In the genomic region with DNA sequence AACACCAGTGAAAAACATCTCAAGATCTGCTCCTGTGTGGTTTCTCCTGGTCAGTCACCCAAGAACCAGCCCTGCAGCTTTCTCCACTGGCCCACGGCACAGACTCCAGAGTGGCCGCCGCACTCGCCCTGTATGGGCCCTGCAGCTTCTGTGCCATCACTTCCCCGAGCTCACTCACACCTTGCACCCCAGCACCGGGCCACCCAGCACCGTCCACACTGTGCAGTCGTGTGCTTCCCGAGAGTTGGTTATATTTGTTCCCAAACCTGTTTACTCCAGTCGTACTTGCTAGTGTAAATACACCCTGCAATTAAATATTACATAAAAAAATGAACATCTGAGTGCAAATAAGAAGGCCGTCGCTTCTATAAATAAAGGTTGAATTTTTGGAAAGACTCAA, we compare ENCODE assay signal across 22 cellular contexts.
DNase-seq lines count a peak whose midpoint lies in the region; ATAC-seq and TF ChIP-seq lines count a peak whose summit lies in the region.
"Had no signal": no experiment of that assay in that cellular context is flagged by ENCODE, and none has a peak within 500 bp of the region (broad histone marks: within the 10 kb centered on the region; RNA-seq: fewer than 3 reads in every experiment).

No MANE protein-coding gene starts in this region.

- H3K4me1 ChIP-seq in Karpas-422 (ENCODE audit: low read length): no peaks in the 10 kb centered on the region
- H3K4me1 ChIP-seq: SJSA1 had no signal

- peak overlapping the region; percentile 84 for H3K27ac ChIP-seq in KOPT-K1 (ENCODE audit: low read depth, low read length, poor library complexity, severe bottlenecking)
- H3K27ac ChIP-seq in VCaP: peak overlapping the region; percentile 93
- H3K27ac ChIP-seq in Karpas-422 (ENCODE audit: low read length): no peak overlapping the region
- H3K27ac ChIP-seq: KMS-11, SJSA1 had no signal

- no peak overlapping the region for H3K4me3 ChIP-seq in Karpas-422 (ENCODE audit: low read length)
- H3K4me3 ChIP-seq: SJSA1 had no signal

- H3K4me3 Mint-ChIP-seq in stimulated activated memory B cell treated with anti-CD40 and anti-IgM and Interleukin-4, amounts not matched to agents 10 μg/mL and 1 μg/mL and 100 μg/mL, for 72 hours: no peak overlapping the region
- H3K4me3 Mint-ChIP-seq: CD4-positive, CD25-positive, alpha-beta regulatory T cell; IgD-negative memory B cell had no signal

- no peaks in the 10 kb centered on the region for H3K27me3 Mint-ChIP-seq in stimulated activated memory B cell treated with anti-CD40 and anti-IgM and Interleukin-4, amounts not matched to agents 10 μg/mL and 1 μg/mL and 100 μg/mL, for 72 hours
- H3K27me3 Mint-ChIP-seq: IgD-negative memory B cell had no signal

- no peak overlapping the region for H2AFZ ChIP-seq in Karpas-422 (ENCODE audit: low read length)

- H3K9me3 Mint-ChIP-seq in stimulated activated memory B cell treated with anti-CD40 and anti-IgM and Interleukin-4, amounts not matched to agents 10 μg/mL and 1 μg/mL and 100 μg/mL, for 72 hours: peaks cover 6% of the 10 kb centered on the region

- no peak overlapping the region for H3K27ac Mint-ChIP-seq in stimulated activated memory B cell treated with anti-CD40 and anti-IgM and Interleukin-4, amounts not matched to agents 10 μg/mL and 1 μg/mL and 100 μg/mL, for 72 hours
- H3K27ac Mint-ChIP-seq: IgD-negative memory B cell had no signal

- H3K4me1 Mint-ChIP-seq in stimulated activated memory B cell treated with anti-CD40 and anti-IgM and Interleukin-4, amounts not matched to agents 10 μg/mL and 1 μg/mL and 100 μg/mL, for 72 hours: no peaks in the 10 kb centered on the region
- H3K4me1 Mint-ChIP-seq: IgD-negative memory B cell had no signal

- no peaks in the 10 kb centered on the region for H3K36me3 Mint-ChIP-seq in stimulated activated memory B cell treated with anti-CD40 and anti-IgM and Interleukin-4, amounts not matched to agents 10 μg/mL and 1 μg/mL and 100 μg/mL, for 72 hours
- H3K36me3 Mint-ChIP-seq: IgD-negative memory B cell had no signal

- H3K9me2 ChIP-seq in Karpas-422 (replicated peaks; ENCODE audit: insufficient read depth, low read length): no peaks in the 10 kb centered on the region

- peaks cover 11% of the 10 kb centered on the region for H3K36me3 ChIP-seq in KOPT-K1 (ENCODE audit: insufficient read depth, low read length)
- no peaks in the 10 kb centered on the region for H3K36me3 ChIP-seq in Karpas-422 (ENCODE audit: insufficient read depth, low read length)
- H3K36me3 ChIP-seq: SJSA1 had no signal

- ATAC-seq in stimulated activated memory B cell treated with anti-CD40 and anti-IgM and Interleukin-4, amounts not matched to agents 10 μg/mL and 1 μg/mL and 100 μg/mL, for 72 hours: peak; percentile 49
- ATAC-seq: PC-3 had no signal

- H3K4me2 ChIP-seq in Karpas-422 (ENCODE audit: low read depth, low read length, poor library complexity, severe bottlenecking): no peak overlapping the region
- H3K4me2 ChIP-seq: KMS-11 had no signal

- TF ChIP-seq CTCF in VCaP (conservative IDR thresholded peaks at IDR 0.05): no peak

- H3K79me2 ChIP-seq in Karpas-422 (ENCODE audit: low read length): no peaks in the 10 kb centered on the region

- H3K9me3 ChIP-seq in KOPT-K1 (ENCODE audit: insufficient read depth, low read length, poor library complexity, severe bottlenecking): no peaks in the 10 kb centered on the region
- H3K9me3 ChIP-seq in Karpas-422 (ENCODE audit: low read length): no peaks in the 10 kb centered on the region
- H3K9me3 ChIP-seq: SJSA1 had no signal

- no peak overlapping the region for H3K9ac ChIP-seq in Karpas-422 (ENCODE audit: low read length)
- H3K9ac ChIP-seq: KMS-11 had no signal

- DNase-seq in NCI-H526 (lab: John Stamatoyannopoulos, UW): peak; percentile 22 to 56
- no peak for DNase-seq in NCI-H526 treated with DMSO at 0.1 percent for 48 hours (lab: John Stamatoyannopoulos, UW)
- DNase-seq in Karpas-422: no peak
- DNase-seq in DMS 273 treated with DMSO at 0.1 percent for 48 hours (lab: John Stamatoyannopoulos, UW): no peak
- DNase-seq in dermis blood vessel endothelial cell: no peak
- DNase-seq: CD4-positive, CD25-positive, alpha-beta regulatory T cell; DMS79; GF-D8; GOT3; HCEC 1CT; NCI-H1092 treated with DMSO at 0.1 percent for 48 hours; NCI-H1436; NCI-H187; NCI-H2107; NCI-H446; PC-3 had no signal

- H4K20me1 ChIP-seq in Karpas-422 (ENCODE audit: insufficient read depth, low read depth, low read length): no peaks in the 10 kb centered on the region

- no peaks in the 10 kb centered on the region for H3K27me3 ChIP-seq in Karpas-422 (ENCODE audit: low read length)
- H3K27me3 ChIP-seq: SJSA1 had no signal

Comparison
In these comparisons a context has a peak if more than half of its experiments do, and no peak if none do; other contexts are left out.
1. DNase-seq: peak in NCI-H526 (2 of 2); none in NCI-H526 treated with DMSO at 0.1 percent for 48 hours (single experiment), Karpas-422 (single experiment), DMS 273 treated with DMSO at 0.1 percent for 48 hours (single experiment) and dermis blood vessel endothelial cell (single experiment).